ENCODE assay signal across 9 cellular contexts in the genomic region with DNA sequence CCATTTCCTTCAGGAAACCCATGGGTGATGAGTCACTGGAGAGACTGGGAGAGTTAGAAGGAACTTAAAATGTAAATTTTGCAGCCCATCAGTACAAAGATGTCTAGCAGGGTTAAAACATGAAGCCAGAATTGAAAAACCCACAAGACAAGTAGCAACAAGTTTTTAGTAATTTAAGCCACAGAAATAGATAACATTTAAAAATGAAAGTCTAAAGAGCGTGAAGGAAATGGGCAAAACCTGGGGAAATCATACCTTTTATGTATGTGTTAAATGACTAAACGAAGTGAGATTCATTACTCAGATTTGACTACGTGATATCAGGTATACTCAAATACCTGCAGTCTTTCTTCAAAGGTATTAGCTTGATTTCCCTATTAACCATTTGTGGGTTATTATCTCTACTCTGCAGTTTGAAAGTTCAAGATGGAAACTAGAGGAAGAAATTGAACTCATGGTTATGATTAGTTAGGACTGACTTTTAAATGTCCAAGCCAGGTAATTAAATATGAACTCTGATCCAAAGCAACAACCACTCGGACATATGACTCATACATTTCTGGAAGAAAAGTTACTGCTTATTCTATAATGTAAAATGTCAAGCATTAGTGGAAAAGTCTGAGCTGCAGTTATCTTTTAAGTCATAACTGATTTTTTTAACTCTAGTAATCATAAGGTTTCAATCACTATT.
DNase-seq lines count a peak whose midpoint lies in the region; ATAC-seq and TF ChIP-seq lines count a peak whose summit lies in the region.
"Had no signal": no experiment of that assay in that cellular context is flagged by ENCODE, and none has a peak within 500 bp of the region (broad histone marks: within the 10 kb centered on the region; RNA-seq: fewer than 3 reads in every experiment).

No MANE protein-coding gene starts in this region.

- peaks cover 52% of the 10 kb centered on the region for H3K4me1 Mint-ChIP-seq in CD8-positive, alpha-beta T cell (ENCODE audit: low read depth)

- no peak overlapping the region for H3K27ac Mint-ChIP-seq in CD8-positive, alpha-beta T cell

- no peaks in the 10 kb centered on the region for H3K27me3 Mint-ChIP-seq in CD8-positive, alpha-beta T cell (ENCODE audit: low read depth)

- peak; percentile 23 for ATAC-seq in CD8-positive, alpha-beta T cell
- ATAC-seq in GM21381 (IDR thresholded peaks at IDR 0.05; ENCODE audit: unreplicated experiment) (peak; percentile 51), lower lobe of right lung (no peak)

- no peaks in the 10 kb centered on the region for H3K36me3 Mint-ChIP-seq in CD8-positive, alpha-beta T cell

- intact Hi-C loops in CD8-positive, alpha-beta T cell (cut with DNase I, micrococcal nuclease): no loop called here
- intact Hi-C loops in lower lobe of right lung (cut with DNase I): no loop called here

- no peak overlapping the region for H3K4me3 ChIP-seq in CD8-positive, alpha-beta T cell (ENCODE audit: low read depth, low read length)
- H3K4me3 ChIP-seq in fibroblast of mammary gland (ENCODE audit: control insufficient read depth, low read depth, low read length): no peak overlapping the region
- no peak overlapping the region for H3K4me3 ChIP-seq in lower lobe of right lung
- H3K4me3 ChIP-seq: skin epidermis had no signal

- in situ Hi-C loops in KBM-7 (cut with MboI; ENCODE audit: low pct_unique_long_range_greater_than_20kb, low sequenced_read_pairs): no loop called here

- POLR2A ChIA-PET in CD8-positive, alpha-beta T cell (lab: Charles Lee): no interaction called here

- no peak overlapping the region for H3K27ac ChIP-seq in CD8-positive, alpha-beta T cell (ENCODE audit: low read depth, low read length)
- H3K27ac ChIP-seq in lower lobe of right lung: no peak overlapping the region

- H3K4me3 Mint-ChIP-seq in CD8-positive, alpha-beta T cell: no peak overlapping the region

- H3K9me3 Mint-ChIP-seq in CD8-positive, alpha-beta T cell: no peaks in the 10 kb centered on the region

- no peak for DNase-seq in CD8-positive, alpha-beta T cell
- peak; percentile 76 for DNase-seq in KBM-7
- DNase-seq in fibroblast of mammary gland (ENCODE audit: low read depth): peak; percentile 72
- DNase-seq in GM20000 (ENCODE audit: low spot score): no peak
- DNase-seq in NK-92 treated with Interleukin-12 subunit alpha and Interleukin-12 subunit beta, amount 100 ng/mL, for 24 hours (lab: John Stamatoyannopoulos, UW): no peak
- no peak for DNase-seq in NCI-H1092 (lab: John Stamatoyannopoulos, UW)
- no peak for DNase-seq in lower lobe of right lung

- H3K4me1 ChIP-seq in CD8-positive, alpha-beta T cell (ENCODE audit: insufficient read depth, low read length): peaks cover 12% of the 10 kb centered on the region
- peaks cover 16% of the 10 kb centered on the region for H3K4me1 ChIP-seq in lower lobe of right lung

- CTCF ChIA-PET in CD8-positive, alpha-beta T cell (lab: Charles Lee): no interaction called here

- H3K9me3 ChIP-seq in CD8-positive, alpha-beta T cell (ENCODE audit: low read length): no peaks in the 10 kb centered on the region
- no peaks in the 10 kb centered on the region for H3K9me3 ChIP-seq in lower lobe of right lung

- TF ChIP-seq CTCF in CD8-positive, alpha-beta T cell (IDR thresholded peaks at IDR 0.05): no peak
- no peak for TF ChIP-seq CTCF in fibroblast of mammary gland (conservative IDR thresholded peaks at IDR 0.05; ENCODE audit: control insufficient read depth, insufficient read depth, low read depth, low read length)
- TF ChIP-seq CTCF in GM20000 (IDR thresholded peaks at IDR 0.05; ENCODE audit: extremely low read depth, missing control alignments): no peak
- no peak for TF ChIP-seq CTCF in lower lobe of right lung (IDR thresholded peaks at IDR 0.05)

- no peaks in the 10 kb centered on the region for H3K36me3 ChIP-seq in CD8-positive, alpha-beta T cell (ENCODE audit: insufficient read depth, low read length)
- no peaks in the 10 kb centered on the region for H3K36me3 ChIP-seq in lower lobe of right lung

- H3K27me3 ChIP-seq in CD8-positive, alpha-beta T cell (ENCODE audit: insufficient read depth, low read length): no peaks in the 10 kb centered on the region
- H3K27me3 ChIP-seq in lower lobe of right lung (ENCODE audit: low read depth): no peaks in the 10 kb centered on the region

Comparison
In these comparisons a context has a peak if more than half of its experiments do, and no peak if none do; other contexts are left out.
1. ATAC-seq: peak in CD8-positive, alpha-beta T cell (single experiment) and GM21381 (single experiment); none in lower lobe of right lung (0 of 2).
2. DNase-seq: peak in KBM-7 (single experiment) and fibroblast of mammary gland (single experiment); none in CD8-positive, alpha-beta T cell (0 of 7), GM20000 (single experiment), NK-92 treated with Interleukin-12 subunit alpha and Interleukin-12 subunit beta, amount 100 ng/mL, for 24 hours (single experiment), NCI-H1092 (single experiment) and lower lobe of right lung (single experiment).